In the genomic region with DNA sequence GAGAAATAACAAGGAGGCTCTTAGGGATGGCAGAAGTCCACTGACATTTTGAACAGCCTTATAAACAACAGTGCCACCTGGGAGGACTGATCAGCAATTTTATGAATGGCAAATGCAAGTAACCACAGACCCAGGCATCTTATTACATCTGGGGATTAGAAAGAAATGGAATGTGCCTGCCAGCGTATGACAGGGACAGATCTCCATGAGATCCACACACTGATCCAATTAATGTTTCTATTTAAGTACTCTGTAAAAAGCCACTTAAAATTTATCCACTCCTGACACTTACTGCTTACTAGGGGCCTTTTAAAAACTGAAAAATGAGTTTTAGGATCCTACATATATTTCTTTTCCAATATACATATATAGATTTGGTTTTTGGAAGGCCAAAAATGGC, we compare ENCODE assay signal across 17 cellular contexts. TPM values are rescaled to one million over a fixed set of nuclear protein-coding genes. Genes with fewer than 3 reads are reported as not detected.
DNase-seq lines count a peak whose midpoint lies in the region; ATAC-seq and TF ChIP-seq lines count a peak whose summit lies in the region.
"Had no signal": no experiment of that assay in that cellular context is flagged by ENCODE, and none has a peak within 500 bp of the region (broad histone marks: within the 10 kb centered on the region; RNA-seq: fewer than 3 reads in every experiment).

No MANE protein-coding gene starts in this region.

- DNase-seq in HFF-Myc (ENCODE audit: extremely low read depth, low read depth) = peak; percentile 50
- DNase-seq in psoas muscle = no peak
- no peak for DNase-seq in upper lobe of right lung
- DNase-seq in NCI-H1092 treated with DMSO at 0.1 percent for 48 hours (lab: John Stamatoyannopoulos, UW) = no peak
- DNase-seq: activated CD8-positive, alpha-beta T cell treated with anti-CD3 and anti-CD28 coated beads, Interleukin-2, amount 10 ng/mL, durations not matched to agents 7 days and 5 days; amniotic stem cell; cerebellar nuclear complex; GF-D8; mesendoderm; NCI-H1417; NCI-H345; right lobe of liver; stimulated activated CD4-positive, alpha-beta T cell treated with anti-CD3 and anti-CD28 coated beads, Interleukin-2, amount 100 ng/mL, for 48 hours had no signal

- intact Hi-C loops in psoas muscle (cut with DNase I) = no loop called here
- intact Hi-C loops in upper lobe of right lung (cut with DNase I) = no loop called here

- peaks cover 0 to 67% (median 15%) of the 10 kb centered on the region in 11 experiments; a peak in 16 of 22 replicates for H4K20me1 ChIP-seq in BLaER1 treated with 17β-estradiol and CSF1 and Interleukin-3, amounts not matched to agents 10 nM and 100 nM

- H3K9ac ChIP-seq in BLaER1 treated with 17β-estradiol and CSF1 and Interleukin-3, amounts not matched to agents 10 nM and 100 nM = no peak overlapping the region

- H3K36me3 ChIP-seq in BLaER1 treated with 17β-estradiol and CSF1 and Interleukin-3, amounts not matched to agents 10 nM and 100 nM = no peaks in the 10 kb centered on the region
- no peaks in the 10 kb centered on the region for H3K36me3 ChIP-seq in psoas muscle (ENCODE audit: insufficient read depth in 1 of 2, low read depth in 1 of 2)
- H3K36me3 ChIP-seq in upper lobe of right lung = no peaks in the 10 kb centered on the region
- H3K36me3 ChIP-seq: right lobe of liver, suprapubic skin had no signal

- no peak for TF ChIP-seq CTCF in HFF-Myc (IDR thresholded peaks at IDR 0.05; ENCODE audit: low read depth, low read length, missing control alignments)
- no peak for TF ChIP-seq CTCF in psoas muscle (IDR thresholded peaks at IDR 0.05)
- TF ChIP-seq CTCF in upper lobe of right lung (IDR thresholded peaks at IDR 0.05) = no peak

- ATAC-seq in SK-N-SH treated with all-trans-retinoic acid at 6 μM for 48 hours = peak; percentile 90
- ATAC-seq in psoas muscle = peak; percentile 90 to 95 (median 93)
- no peak for ATAC-seq in GM21526 (IDR thresholded peaks at IDR 0.05; ENCODE audit: low FRiP score, unreplicated experiment)
- no peak for ATAC-seq in upper lobe of right lung
- ATAC-seq: activated CD8-positive, alpha-beta T cell treated with anti-CD3 and anti-CD28 coated beads, Interleukin-2, amount 10 ng/mL, durations not matched to agents 7 days and 5 days; right lobe of liver had no signal

- peak overlapping the region; percentile 41 to 85 (median 52) for H3K4me2 ChIP-seq in BLaER1 treated with 17β-estradiol and CSF1 and Interleukin-3, amounts not matched to agents 10 nM and 100 nM

- H3K27ac ChIP-seq in BLaER1 treated with 17β-estradiol and CSF1 and Interleukin-3, amounts not matched to agents 10 nM and 100 nM = no peak overlapping the region
- H3K27ac ChIP-seq in psoas muscle = peak overlapping the region; percentile 70
- H3K27ac ChIP-seq in upper lobe of right lung = no peak overlapping the region
- H3K27ac ChIP-seq: right lobe of liver, suprapubic skin had no signal

- H3K4me1 ChIP-seq in BLaER1 treated with 17β-estradiol and CSF1 and Interleukin-3, amounts not matched to agents 10 nM and 100 nM = peaks cover 33 to 87% (median 74%) of the 10 kb centered on the region in 10 experiments
- H3K4me1 ChIP-seq in psoas muscle (peaks cover 85% of the 10 kb centered on the region), upper lobe of right lung (peaks cover 31% of the 10 kb centered on the region)

- no peak overlapping the region for H3K4me3 ChIP-seq in BLaER1 treated with 17β-estradiol and CSF1 and Interleukin-3, amounts not matched to agents 10 nM and 100 nM
- H3K4me3 ChIP-seq in HFF-Myc (replicated peaks; ENCODE audit: low read depth, low read length) (no peak overlapping the region), psoas muscle (no peak overlapping the region), upper lobe of right lung (no peak overlapping the region)
- H3K4me3 ChIP-seq: right lobe of liver, suprapubic skin had no signal

- H3K27me3 ChIP-seq in BLaER1 treated with 17β-estradiol and CSF1 and Interleukin-3, amounts not matched to agents 10 nM and 100 nM = peaks cover 0 to 12% (median 0%) of the 10 kb centered on the region in 11 experiments; a peak in 2 of 22 replicates
- no peaks in the 10 kb centered on the region for H3K27me3 ChIP-seq in psoas muscle (ENCODE audit: insufficient read depth in 3 of 3, low read length in 2 of 3)
- no peaks in the 10 kb centered on the region for H3K27me3 ChIP-seq in upper lobe of right lung
- H3K27me3 ChIP-seq: right lobe of liver, suprapubic skin had no signal

- 19 to 40% (median 21%) methylated on average over 1 of the region's 1 CpG for WGBS in psoas muscle, 3 donors

- H3K9me3 ChIP-seq in BLaER1 treated with 17β-estradiol and CSF1 and Interleukin-3, amounts not matched to agents 10 nM and 100 nM (replicated peaks in 1 of 11) = no peaks in the 10 kb centered on the region
- no peaks in the 10 kb centered on the region for H3K9me3 ChIP-seq in psoas muscle
- H3K9me3 ChIP-seq in upper lobe of right lung = no peaks in the 10 kb centered on the region
- H3K9me3 ChIP-seq: right lobe of liver, suprapubic skin had no signal

TF ChIP-seq in SK-N-SH treated with all-trans-retinoic acid at 6 μM for 48 hours, 23 proteins besides CTCF, POLR2A, EP300 and RAD21 (continues in another document):
- TF ChIP-seq, protein P1, sequence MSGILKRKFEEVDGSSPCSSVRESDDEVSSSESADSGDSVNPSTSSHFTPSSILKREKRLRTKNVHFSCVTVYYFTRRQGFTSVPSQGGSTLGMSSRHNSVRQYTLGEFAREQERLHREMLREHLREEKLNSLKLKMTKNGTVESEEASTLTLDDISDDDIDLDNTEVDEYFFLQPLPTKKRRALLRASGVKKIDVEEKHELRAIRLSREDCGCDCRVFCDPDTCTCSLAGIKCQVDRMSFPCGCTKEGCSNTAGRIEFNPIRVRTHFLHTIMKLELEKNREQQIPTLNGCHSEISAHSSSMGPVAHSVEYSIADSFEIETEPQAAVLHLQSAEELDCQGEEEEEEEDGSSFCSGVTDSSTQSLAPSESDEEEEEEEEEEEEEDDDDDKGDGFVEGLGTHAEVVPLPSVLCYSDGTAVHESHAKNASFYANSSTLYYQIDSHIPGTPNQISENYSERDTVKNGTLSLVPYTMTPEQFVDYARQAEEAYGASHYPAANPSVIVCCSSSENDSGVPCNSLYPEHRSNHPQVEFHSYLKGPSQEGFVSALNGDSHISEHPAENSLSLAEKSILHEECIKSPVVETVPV (CRISPR knock-in tag; IDR thresholded peaks at IDR 0.05) = no peak
- TF ChIP-seq TCF4 (CRISPR knock-in tag; IDR thresholded peaks at IDR 0.05; ENCODE audit: borderline replicate concordance) (0 out of 2 replicates have a peak, but pooled peaks have one; percentile 38), GLIS3 (CRISPR knock-in tag; IDR thresholded peaks at IDR 0.05) (no peak), ARNTL (CRISPR knock-in tag; IDR thresholded peaks at IDR 0.05; ENCODE audit: borderline replicate concordance, low read depth) (no peak), TOX (CRISPR knock-in tag; IDR thresholded peaks at IDR 0.05; ENCODE audit: borderline replicate concordance) (no peak), ZFP3 (CRISPR knock-in tag; IDR thresholded peaks at IDR 0.05) (no peak), ZFP30 (CRISPR knock-in tag; IDR thresholded peaks at IDR 0.05) (no peak), RARB (CRISPR knock-in tag; IDR thresholded peaks at IDR 0.05) (no peak)
- TF ChIP-seq, protein P2, sequence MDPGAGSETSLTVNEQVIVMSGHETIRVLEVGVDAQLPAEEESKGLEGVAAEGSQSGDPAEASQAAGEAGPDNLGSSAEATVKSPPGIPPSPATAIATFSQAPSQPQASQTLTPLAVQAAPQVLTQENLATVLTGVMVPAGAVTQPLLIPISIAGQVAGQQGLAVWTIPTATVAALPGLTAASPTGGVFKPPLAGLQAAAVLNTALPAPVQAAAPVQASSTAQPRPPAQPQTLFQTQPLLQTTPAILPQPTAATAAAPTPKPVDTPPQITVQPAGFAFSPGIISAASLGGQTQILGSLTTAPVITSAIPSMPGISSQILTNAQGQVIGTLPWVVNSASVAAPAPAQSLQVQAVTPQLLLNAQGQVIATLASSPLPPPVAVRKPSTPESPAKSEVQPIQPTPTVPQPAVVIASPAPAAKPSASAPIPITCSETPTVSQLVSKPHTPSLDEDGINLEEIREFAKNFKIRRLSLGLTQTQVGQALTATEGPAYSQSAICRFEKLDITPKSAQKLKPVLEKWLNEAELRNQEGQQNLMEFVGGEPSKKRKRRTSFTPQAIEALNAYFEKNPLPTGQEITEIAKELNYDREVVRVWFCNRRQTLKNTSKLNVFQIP (CRISPR knock-in tag; IDR thresholded peaks at IDR 0.05; ENCODE audit: borderline replicate concordance, low read depth) = no peak
- TF ChIP-seq, protein P3, sequence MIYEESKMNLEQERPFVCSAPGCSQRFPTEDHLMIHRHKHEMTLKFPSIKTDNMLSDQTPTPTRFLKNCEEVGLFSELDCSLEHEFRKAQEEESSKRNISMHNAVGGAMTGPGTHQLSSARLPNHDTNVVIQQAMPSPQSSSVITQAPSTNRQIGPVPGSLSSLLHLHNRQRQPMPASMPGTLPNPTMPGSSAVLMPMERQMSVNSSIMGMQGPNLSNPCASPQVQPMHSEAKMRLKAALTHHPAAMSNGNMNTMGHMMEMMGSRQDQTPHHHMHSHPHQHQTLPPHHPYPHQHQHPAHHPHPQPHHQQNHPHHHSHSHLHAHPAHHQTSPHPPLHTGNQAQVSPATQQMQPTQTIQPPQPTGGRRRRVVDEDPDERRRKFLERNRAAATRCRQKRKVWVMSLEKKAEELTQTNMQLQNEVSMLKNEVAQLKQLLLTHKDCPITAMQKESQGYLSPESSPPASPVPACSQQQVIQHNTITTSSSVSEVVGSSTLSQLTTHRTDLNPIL (CRISPR knock-in tag; IDR thresholded peaks at IDR 0.05; ENCODE audit: low read depth) = no peak

RNA-seq across cellular contexts. Expression of a gene that starts 28.6 kb away (rescaled TPM):
- 10 to 100 TPM; 52.7 to 84.4 (median 63.3) TPM for total RNA-seq in psoas muscle
- 10 to 100 TPM; 20.2 to 53.4 (median 29.0) TPM for polyA plus RNA-seq in psoas muscle
- 38.5 TPM for total RNA-seq in upper lobe of right lung

Comparison
In these comparisons a context has a peak if more than half of its experiments do, and no peak if none do; other contexts are left out.
1. ATAC-seq: peak in SK-N-SH treated with all-trans-retinoic acid at 6 μM for 48 hours (single experiment) and psoas muscle (4 of 4); none in GM21526 (single experiment) and upper lobe of right lung (single experiment).